Comparison of ENCODE assay signal across 8 cellular contexts in genomic region chr17:63600569-63601438, GRCh38. TPM values are rescaled to one million over a fixed set of nuclear protein-coding genes. Genes with fewer than 3 reads are reported as not detected.
DNase-seq lines count a peak whose midpoint lies in the region; ATAC-seq, FAIRE-seq and TF ChIP-seq lines count a peak whose summit lies in the region.

TACO1 (plus strand) TSS chr17:63600895; CDS start chr17:63601084, 189 bp downstream.

- peak; percentile 79 for FAIRE-seq in endothelial cell of umbilical vein (lab: Jason Lieb, UNC)

- dilution Hi-C loops in endothelial cell of umbilical vein (cut with MboI; ENCODE audit: extremely low pct_ligation_motif_present, low sequenced_read_pairs), result no loop called here

- BruUV-seq in Caco-2 (replicated peaks; lab: Mats Ljungman, UMichigan), result no TSS peak
- no TSS peak for BruUV-seq in endothelial cell of umbilical vein (replicated peaks; lab: Mats Ljungman, UMichigan)

- H3K27me3 Mint-ChIP-seq in Caco-2 (ENCODE audit: insufficient read depth, unreplicated experiment), result no peaks in the 10 kb centered on the region
- H3K27me3 Mint-ChIP-seq in mesothelial cell of epicardium (ENCODE audit: low read depth), result no peaks in the 10 kb centered on the region

- H3K4me1 Mint-ChIP-seq in Caco-2 (ENCODE audit: low read depth, unreplicated experiment) (peaks cover 7% of the 10 kb centered on the region), mesothelial cell of epicardium (peaks cover 13% of the 10 kb centered on the region)

- H3K4me2 ChIP-seq in OCI-LY1 (ENCODE audit: low read length), result peak within 1 kb of the TSS; percentile 90
- H3K4me2 ChIP-seq in endothelial cell of umbilical vein (ENCODE audit: insufficient read depth, low read length), result peak within 1 kb of the TSS; percentile 95

- H3K36me3 ChIP-seq in Caco-2 (ENCODE audit: control insufficient read depth, insufficient read depth, low read length) (no peaks in the 10 kb centered on the region; the same call in 1 of the 2 replicates), HUES64 (ENCODE audit: insufficient read depth, low read length) (peaks cover 17% of the 10 kb centered on the region), OCI-LY1 (ENCODE audit: insufficient read depth, low read length) (peaks cover 15% of the 10 kb centered on the region), endothelial cell of umbilical vein (ENCODE audit: control insufficient read depth in 2 of 2, extremely low read depth in 1 of 2, insufficient read depth in 2 of 2, low read length in 2 of 2) (peaks cover 4 to 11% of the 10 kb centered on the region in 2 experiments)

- H3K9me3 ChIP-seq in Caco-2, result no peaks in the 10 kb centered on the region
- no peaks in the 10 kb centered on the region for H3K9me3 ChIP-seq in HUES64 (ENCODE audit: insufficient read depth, low read depth, low read length)
- no peaks in the 10 kb centered on the region for H3K9me3 ChIP-seq in OCI-LY1 (ENCODE audit: low read length)
- H3K9me3 ChIP-seq in endothelial cell of umbilical vein (replicated peaks; ENCODE audit: control insufficient read depth, insufficient read depth, low read length), result no peaks in the 10 kb centered on the region

- H3K4me1 ChIP-seq in Caco-2 (peaks cover 12% of the 10 kb centered on the region), HUES64 (ENCODE audit: insufficient read depth, low read length) (peaks cover 9% of the 10 kb centered on the region), OCI-LY1 (ENCODE audit: insufficient read depth, low read length, severe bottlenecking) (peaks cover 17% of the 10 kb centered on the region), endothelial cell of umbilical vein (ENCODE audit: control insufficient read depth, extremely low read depth, insufficient read depth, low read length) (peaks cover 25% of the 10 kb centered on the region)

- H3K27me3 ChIP-seq in Caco-2 (replicated peaks; ENCODE audit: control insufficient read depth, insufficient read depth, low read length) (no peaks in the 10 kb centered on the region), HUES64 (ENCODE audit: insufficient read depth, low read length) (no peaks in the 10 kb centered on the region), OCI-LY1 (ENCODE audit: insufficient read depth, low read length) (no peaks in the 10 kb centered on the region), endothelial cell of umbilical vein (ENCODE audit: control insufficient read depth in 2 of 2, insufficient read depth in 2 of 2, low read length in 2 of 2) (no peaks in the 10 kb centered on the region)

- H3K9me1 ChIP-seq in endothelial cell of umbilical vein (replicated peaks; ENCODE audit: control insufficient read depth, extremely low read depth, insufficient read depth, low read length), result no peaks in the 10 kb centered on the region

- peak within 1 kb of the TSS; percentile 49 for H3K27ac ChIP-seq in HUES64 (ENCODE audit: low read depth, low read length)
- H3K27ac ChIP-seq in OCI-LY1 (ENCODE audit: low read depth, low read length, poor library complexity, severe bottlenecking), result peak within 1 kb of the TSS; percentile 3
- peak within 1 kb of the TSS; percentile 33 for H3K27ac ChIP-seq in endothelial cell of umbilical vein (ENCODE audit: insufficient read depth, low read depth, low read length)

- no peaks in the 10 kb centered on the region for H4K20me1 ChIP-seq in OCI-LY1 (ENCODE audit: insufficient read depth, low read length)
- H4K20me1 ChIP-seq in endothelial cell of umbilical vein (replicated peaks; ENCODE audit: control insufficient read depth, extremely low read depth, insufficient read depth, low read length), result no peaks in the 10 kb centered on the region

- POLR2A ChIA-PET in Caco-2 (lab: Charles Lee), result interaction anchor here (0.7 to 1.0 kb wide), 2 partner anchors 11 to 21 kb away, joined by 3 read pairs; partner anchors contain the start of gene MAP3K3
- POLR2A ChIA-PET in endothelial cell of umbilical vein (lab: Charles Lee), result interaction anchor here (1.3 kb wide), 1 partner anchor 74 kb away, joined by 3 read pairs; no protein-coding TSS in a partner anchor

- peak; percentile 84 for ATAC-seq in GM21390 (IDR thresholded peaks at IDR 0.05; ENCODE audit: unreplicated experiment)

- H2AFZ ChIP-seq in OCI-LY1 (ENCODE audit: low read length) (peak within 1 kb of the TSS; percentile 4; the same call in 1 of the 2 replicates), endothelial cell of umbilical vein (ENCODE audit: low read depth, low read length) (peak within 1 kb of the TSS; percentile 83)

- peak; percentile 74 for TF ChIP-seq POLR2A in endothelial cell of umbilical vein (IDR thresholded peaks at IDR 0.05; ENCODE audit: low read depth, low read length)

- WGBS in HUES64, result 2% methylated on average over 61 of the region's 61 CpGs

- peak; percentile 88 to 91 for DNase-seq in Caco-2
- DNase-seq in activated CD8-positive, alpha-beta memory T cell treated with anti-CD3 and anti-CD28 coated beads, Interleukin-2, amount 50 U/mL, for 24 hours (ENCODE audit: extremely low read depth), result peak; percentile 54
- peak; percentile 77 for DNase-seq in endothelial cell of umbilical vein (ENCODE audit: low read depth, low spot score)
- DNase-seq in mesothelial cell of epicardium (ENCODE audit: low spot score in 2 of 2, unreplicated experiment in 2 of 2), result peak; percentile 38 to 71
- DNase-seq in stimulated activated CD8-positive, alpha-beta memory T cell treated with anti-CD3 and anti-CD28 coated beads, Interleukin-15, amount 100 ng/mL, for 24 hours (ENCODE audit: low read depth), result peak; percentile 47

- H3K27ac Mint-ChIP-seq in Caco-2 (ENCODE audit: unreplicated experiment) (peak within 1 kb of the TSS; percentile 88), mesothelial cell of epicardium (peak within 1 kb of the TSS; percentile 77)

- H3K79me2 ChIP-seq in OCI-LY1 (ENCODE audit: insufficient read depth, low read length) (no peaks in the 10 kb centered on the region), endothelial cell of umbilical vein (ENCODE audit: control insufficient read depth, insufficient read depth, low read length) (peaks cover 8% of the 10 kb centered on the region)

- CTCF ChIA-PET in Caco-2 (lab: Charles Lee) (interaction anchor here (0.6 to 1.8 kb wide), 3 partner anchors 11 to 175 kb away, joined by 5 to 7 read pairs (median 6); partner anchors contain the start of gene MAP3K3), endothelial cell of umbilical vein (lab: Charles Lee) (interaction anchor here (3.1 to 4.2 kb wide), 2 partner anchors 12 to 175 kb away, joined by 28 to 29 read pairs; no protein-coding TSS in a partner anchor)

- H3K4me3 Mint-ChIP-seq in Caco-2 (ENCODE audit: unreplicated experiment), result peak within 1 kb of the TSS; percentile 88
- H3K4me3 Mint-ChIP-seq in mesothelial cell of epicardium, result peak within 1 kb of the TSS; percentile 90

- no peaks in the 10 kb centered on the region for H3F3A ChIP-seq in OCI-LY1 (ENCODE audit: insufficient read depth, low read length)

- H3K36me3 Mint-ChIP-seq in Caco-2 (ENCODE audit: insufficient read depth, unreplicated experiment) (peaks cover 18% of the 10 kb centered on the region), mesothelial cell of epicardium (peaks cover 9% of the 10 kb centered on the region)

- no peak for TF ChIP-seq CTCF in Caco-2 (IDR thresholded peaks at IDR 0.05; ENCODE audit: insufficient read depth in 1 of 2, low read depth in 1 of 2, low read length in 1 of 2, severe bottlenecking in 1 of 2, unreplicated experiment in 1 of 2)
- TF ChIP-seq CTCF in OCI-LY1 (IDR thresholded peaks at IDR 0.05; ENCODE audit: low read length), result no peak
- no peak for TF ChIP-seq CTCF in endothelial cell of umbilical vein (IDR thresholded peaks at IDR 0.05; ENCODE audit: extremely low read depth in 1 of 2, insufficient read depth in 1 of 2, low read depth in 1 of 2, low read length in 2 of 2)
- TF ChIP-seq CTCF in mesothelial cell of epicardium (IDR thresholded peaks at IDR 0.05; ENCODE audit: unreplicated experiment), result no peak

- H3K9ac ChIP-seq in HUES64 (ENCODE audit: low read depth, low read length) (peak within 1 kb of the TSS; percentile 85), OCI-LY1 (ENCODE audit: low read length) (peak within 1 kb of the TSS; percentile 87), endothelial cell of umbilical vein (replicated peaks; ENCODE audit: extremely low read depth, insufficient read depth, low read length) (peak within 1 kb of the TSS; percentile 79)

- H3K4me3 ChIP-seq in Caco-2 (ENCODE audit: low read depth, low read length) (peak within 1 kb of the TSS; percentile 81), HUES64 (ENCODE audit: low read length) (peak within 1 kb of the TSS; percentile 80), OCI-LY1 (ENCODE audit: low read depth, low read length, poor library complexity, severe bottlenecking) (peak within 1 kb of the TSS; percentile 92), endothelial cell of umbilical vein (replicated peaks in 1 of 3; ENCODE audit: insufficient read depth in 1 of 3, low read depth in 1 of 3, low read length in 3 of 3) (peak within 1 kb of the TSS; percentile 73 to 97 (median 81))

- H3K9me3 Mint-ChIP-seq in Caco-2 (ENCODE audit: unreplicated experiment) (no peaks in the 10 kb centered on the region), mesothelial cell of epicardium (no peaks in the 10 kb centered on the region)

- no peaks in the 10 kb centered on the region for H3K9me2 ChIP-seq in OCI-LY1 (ENCODE audit: low read depth, low read length)

- intact Hi-C loops in Caco-2 (cut with micrococcal nuclease; ENCODE audit: unreplicated experiment), result no loop called here
- intact Hi-C loops in endothelial cell of umbilical vein (cut with micrococcal nuclease), result loop anchor here (1.0 to 2.0 kb wide), 2 partner anchors 20 to 176 kb away; no protein-coding TSS in a partner anchor

TF ChIP-seq in endothelial cell of umbilical vein, 7 proteins besides CTCF, POLR2A, EP300 and RAD21:
- TF ChIP-seq POLR2AphosphoS5 (IDR thresholded peaks at IDR 0.05; ENCODE audit: insufficient read depth, low read depth, low read length) (peak; percentile 95), MYC (IDR thresholded peaks at IDR 0.05; ENCODE audit: low read depth, low read length) (no peak)

RNA-seq across cellular contexts. Expression of gene TACO1, which starts in this region (rescaled TPM):
- 27.9 and 29.1 TPM in 2 replicates for total RNA-seq in Caco-2 (2022)
- 21.4 TPM for polyA plus RNA-seq in HUES64 (2013, experiment 1 of 2)
- polyA plus RNA-seq in HUES64 (2013, experiment 2 of 2), result 20.5 TPM
- 26.1 and 31.7 TPM in 2 replicates for total RNA-seq in endothelial cell of umbilical vein
- 23.9 and 24.7 TPM in 2 replicates for polyA plus RNA-seq in endothelial cell of umbilical vein
- 29.0 and 29.4 TPM in 2 replicates for polyA plus RNA-seq in endothelial cell of umbilical vein (2011; cell fraction: cytosol; rRNA removed)
- 16.2 and 18.8 TPM in 2 replicates for polyA plus RNA-seq in endothelial cell of umbilical vein (2011; cell fraction: nucleus; rRNA removed)
- polyA plus RNA-seq in endothelial cell of umbilical vein (2012), result 28.9 and 34.0 TPM in 2 replicates
- polyA minus RNA-seq in endothelial cell of umbilical vein, result 16.9 and 18.3 TPM in 2 replicates
- polyA minus RNA-seq in endothelial cell of umbilical vein (2011; cell fraction: cytosol; rRNA and poly(A)+ RNA removed), result 17.5 TPM
- polyA minus RNA-seq in endothelial cell of umbilical vein (2011; cell fraction: nucleus; rRNA and poly(A)+ RNA removed), result 4.4 and 5.0 TPM in 2 replicates
- 14.2 to 18.9 TPM (median 16.2 TPM) in 3 replicates for total RNA-seq in mesothelial cell of epicardium

Comparison
In these comparisons a context has a peak if more than half of its experiments do, and no peak if none do; other contexts are left out.
1. Peak in every context shown above with its lines: DNase-seq, ATAC-seq, H3K4me3 ChIP-seq and H3K27ac ChIP-seq.